Comparison of ENCODE assay signal across 8 cellular contexts in genomic region chr13:50125556-50126377, GRCh38.
DNase-seq lines count a peak whose midpoint lies in the region; ATAC-seq and TF ChIP-seq lines count a peak whose summit lies in the region.

No MANE protein-coding gene starts in this region.

- H3K4me1 ChIP-seq in OCI-LY3 (ENCODE audit: low read length) (peaks cover 68% of the 10 kb centered on the region), mesodermal cell (ENCODE audit: control insufficient read depth, insufficient read depth, low read length, poor library complexity, severe bottlenecking) (peaks cover 26% of the 10 kb centered on the region)

- peak overlapping the region; percentile 49; the same call in 1 of the 2 replicates for H2AFZ ChIP-seq in OCI-LY3 (ENCODE audit: low read depth, low read length)

- H3K79me2 ChIP-seq in OCI-LY3 (ENCODE audit: low read length) = peaks cover 14% of the 10 kb centered on the region

- H4K20me1 ChIP-seq in OCI-LY3 (ENCODE audit: insufficient read depth, low read length) = 0 out of 2 replicates have a peak, but pooled peaks cover 6% of the 10 kb centered on the region

- H3K9me3 Mint-ChIP-seq in endothelial cell (ENCODE audit: unreplicated experiment) = no peaks in the 10 kb centered on the region

- TF ChIP-seq CTCF in OCI-LY3 (IDR thresholded peaks at IDR 0.05; ENCODE audit: low read depth, low read length) (no peak), endothelial cell (IDR thresholded peaks at IDR 0.05; ENCODE audit: unreplicated experiment) (no peak)

- peaks cover 4% of the 10 kb centered on the region for H3K36me3 Mint-ChIP-seq in endothelial cell (ENCODE audit: low read depth, unreplicated experiment)

- H3K9ac ChIP-seq in OCI-LY3 (ENCODE audit: low read length) = peak overlapping the region; percentile 86

- H3K27ac Mint-ChIP-seq in endothelial cell (ENCODE audit: unreplicated experiment) = peak overlapping the region; percentile 67

- H3K27ac ChIP-seq in OCI-LY3 (ENCODE audit: low read length) (peak overlapping the region; percentile 83), mesodermal cell (ENCODE audit: low read depth, low read length, severe bottlenecking) (peak overlapping the region; percentile 83)

- peak; percentile 10 for ATAC-seq in GM18867 (IDR thresholded peaks at IDR 0.05; ENCODE audit: unreplicated experiment)
- no peak for ATAC-seq in HG03521 (IDR thresholded peaks at IDR 0.05; ENCODE audit: unreplicated experiment)

- H3K4me3 ChIP-seq in Jurkat, Clone E6-1 (ENCODE audit: low read length) = peak overlapping the region; percentile 83
- peak overlapping the region; percentile 85 for H3K4me3 ChIP-seq in OCI-LY3 (ENCODE audit: low read length)
- peak overlapping the region; percentile 68 for H3K4me3 ChIP-seq in mesodermal cell (ENCODE audit: extremely low read depth, insufficient read depth, low read length, poor library complexity, severe bottlenecking)

- H3K4me3 Mint-ChIP-seq in endothelial cell (ENCODE audit: unreplicated experiment) = peak overlapping the region; percentile 92

- H3K36me3 ChIP-seq in OCI-LY3 (replicated peaks; ENCODE audit: low read depth, low read length) (no peaks in the 10 kb centered on the region), mesodermal cell (ENCODE audit: control insufficient read depth, insufficient read depth, low read length) (no peaks in the 10 kb centered on the region)

- 0 to 1% methylated on average over 58 to 69 of the region's 94 CpGs for WGBS in mesodermal cell (ENCODE audit: insufficient coverage in 2 of 2), 2 experiments

- peak overlapping the region; percentile 97 for H3K4me2 ChIP-seq in OCI-LY3 (ENCODE audit: low read length)

- no peaks in the 10 kb centered on the region for H3K9me3 ChIP-seq in OCI-LY3 (ENCODE audit: insufficient read depth, low read length)
- H3K9me3 ChIP-seq in mesodermal cell (ENCODE audit: control insufficient read depth, low read length) = no peaks in the 10 kb centered on the region

- H3K4me1 Mint-ChIP-seq in endothelial cell (ENCODE audit: unreplicated experiment) = peaks cover 48% of the 10 kb centered on the region

- peaks cover 34% of the 10 kb centered on the region for H3K27me3 Mint-ChIP-seq in endothelial cell (ENCODE audit: unreplicated experiment)

- H3K27me3 ChIP-seq in OCI-LY3 (ENCODE audit: low read depth, low read length) = 0 out of 2 replicates have a peak, but pooled peaks cover 9% of the 10 kb centered on the region

- peak; percentile 89 for DNase-seq in Jurkat, Clone E6-1 (ENCODE audit: low read depth, low spot score)
- DNase-seq in activated T-cell treated with anti-CD3 and anti-CD28 coated beads for 24 hours (ENCODE audit: low read depth) (peak; percentile 73), endothelial cell (ENCODE audit: low spot score) (peak; percentile 68)
- peak; percentile 66 for DNase-seq in stimulated activated CD8-positive, alpha-beta memory T cell treated with anti-CD3 and anti-CD28 coated beads, Interleukin-15, amount 100 ng/mL, for 1 hour (ENCODE audit: low read depth)
